Comparison of ENCODE assay signal across 16 cellular contexts in genomic region chr2:7281802-7282201, GRCh38.
DNase-seq lines count a peak whose midpoint lies in the region; ATAC-seq and TF ChIP-seq lines count a peak whose summit lies in the region.
"Had no signal": no experiment of that assay in that cellular context is flagged by ENCODE, and none has a peak within 500 bp of the region (broad histone marks: within the 10 kb centered on the region; RNA-seq: fewer than 3 reads in every experiment).

No MANE protein-coding gene starts in this region.

- H3K36me3 Mint-ChIP-seq in type B pancreatic cell, result no peaks in the 10 kb centered on the region

- peak; percentile 34 for DNase-seq in left kidney (ENCODE audit: low read depth, low spot score)
- no peak for DNase-seq in omental fat pad (ENCODE audit: low spot score)
- DNase-seq in NCI-H2227 treated with DMSO at 0.1 percent for 48 hours (lab: John Stamatoyannopoulos, UW), result no peak
- no peak for DNase-seq in type B pancreatic cell (ENCODE audit: extremely low spot score, unreplicated experiment)
- DNase-seq: CD8-positive, alpha-beta memory T cell; H7; NCI-H2081 treated with DMSO at 0.1 percent for 48 hours; NCI-H748 treated with DMSO at 0.1 percent for 48 hours; NK-92 treated with Interleukin-12 subunit alpha and Interleukin-12 subunit beta, amount 100 ng/mL, for 24 hours; SHP77 treated with DMSO at 0.1 percent for 48 hours; SW 1271; T-helper 17 cell had no signal

- no peaks in the 10 kb centered on the region for H3K4me1 Mint-ChIP-seq in type B pancreatic cell (ENCODE audit: unreplicated experiment)
- H3K4me1 Mint-ChIP-seq: CD8-positive, alpha-beta memory T cell; IgD-negative memory B cell; T-helper 17 cell had no signal

- no peak overlapping the region for H3K27ac Mint-ChIP-seq in type B pancreatic cell
- H3K27ac Mint-ChIP-seq: CD8-positive, alpha-beta memory T cell; IgD-negative memory B cell; T-helper 17 cell had no signal

- no peak overlapping the region for H3K4me3 Mint-ChIP-seq in type B pancreatic cell
- H3K4me3 Mint-ChIP-seq: CD8-positive, alpha-beta memory T cell; IgD-negative memory B cell; T-helper 17 cell had no signal

- no peaks in the 10 kb centered on the region for H3K9me3 Mint-ChIP-seq in type B pancreatic cell
- H3K9me3 Mint-ChIP-seq: CD8-positive, alpha-beta memory T cell; IgD-negative memory B cell had no signal

- peaks cover 4% of the 10 kb centered on the region for H3K27me3 Mint-ChIP-seq in type B pancreatic cell
- H3K27me3 Mint-ChIP-seq: IgD-negative memory B cell had no signal

- TF ChIP-seq CTCF in omental fat pad (IDR thresholded peaks at IDR 0.05) (no peak), type B pancreatic cell (conservative IDR thresholded peaks at IDR 0.05) (no peak)

- peak; percentile 30 for ATAC-seq in GM18867 (IDR thresholded peaks at IDR 0.05; ENCODE audit: unreplicated experiment)
- ATAC-seq in GM21381 (IDR thresholded peaks at IDR 0.05; ENCODE audit: unreplicated experiment), result peak; percentile 17
- peak; percentile 25 for ATAC-seq in HG03432 (IDR thresholded peaks at IDR 0.05; ENCODE audit: unreplicated experiment)
- no peak for ATAC-seq in omental fat pad (ENCODE audit: low FRiP score)
- ATAC-seq: T-helper 17 cell had no signal
